Comparison of ENCODE assay signal across 9 cellular contexts in the genomic region with DNA sequence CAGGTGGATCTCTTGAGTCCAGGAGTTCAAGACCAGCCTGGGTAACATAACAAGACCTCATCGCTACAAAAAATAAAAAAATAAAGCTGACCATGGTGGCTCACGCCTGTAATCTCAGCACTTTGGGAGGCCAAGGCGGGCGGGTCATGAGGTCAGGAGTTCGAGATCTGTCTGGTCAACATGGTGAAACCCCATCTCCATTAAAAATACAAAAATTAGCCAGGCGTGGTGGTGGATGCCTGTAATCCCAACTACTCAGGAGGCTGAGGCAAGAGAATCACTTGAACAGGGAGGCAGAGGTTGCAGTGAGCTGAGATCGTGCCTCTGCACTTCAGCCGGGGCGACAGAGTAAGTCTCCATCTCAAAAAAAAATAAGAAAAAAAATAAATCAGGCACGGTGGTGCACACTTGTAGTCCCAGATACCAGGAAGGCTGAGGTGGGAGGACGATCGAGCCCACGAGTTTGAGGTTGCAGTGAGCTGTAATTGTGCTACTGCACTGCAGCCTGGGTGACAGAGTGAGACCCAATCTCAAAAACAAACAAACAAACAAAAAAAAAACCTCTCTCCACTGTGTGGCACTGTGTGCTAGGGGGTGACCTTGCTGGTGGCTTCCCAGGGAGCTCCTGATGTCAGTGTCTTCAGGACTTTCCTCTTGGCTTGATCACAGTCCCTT. TPM values are rescaled to one million over a fixed set of nuclear protein-coding genes. Genes with fewer than 3 reads are reported as not detected.
DNase-seq lines count a peak whose midpoint lies in the region; ATAC-seq and TF ChIP-seq lines count a peak whose summit lies in the region.
"Had no signal": no experiment of that assay in that cellular context is flagged by ENCODE, and none has a peak within 500 bp of the region (broad histone marks: within the 10 kb centered on the region; RNA-seq: fewer than 3 reads in every experiment).

No MANE protein-coding gene starts in this region.

- no peak overlapping the region for H3K4me2 ChIP-seq in OCI-LY1 (ENCODE audit: low read length)

- TF ChIP-seq CTCF in BE2C (IDR thresholded peaks at IDR 0.05; ENCODE audit: low read depth, low read length) (peak; percentile 50), OCI-LY1 (IDR thresholded peaks at IDR 0.05; ENCODE audit: low read length) (peak; percentile 40; the same call in 1 of the 2 replicates)

- no peak overlapping the region for H3K27ac ChIP-seq in OCI-LY1 (ENCODE audit: low read depth, low read length, poor library complexity, severe bottlenecking)
- H3K27ac ChIP-seq: tibial artery had no signal

- no peak overlapping the region for H3K4me3 ChIP-seq in BE2C (ENCODE audit: low read depth, low read length)
- no peak overlapping the region for H3K4me3 ChIP-seq in OCI-LY1 (ENCODE audit: low read depth, low read length, poor library complexity, severe bottlenecking)
- H3K4me3 ChIP-seq: tibial artery had no signal

- no peaks in the 10 kb centered on the region; the same call in 1 of the 2 replicates for H3K4me1 ChIP-seq in BE2C
- peaks cover 11% of the 10 kb centered on the region for H3K4me1 ChIP-seq in OCI-LY1 (ENCODE audit: insufficient read depth, low read length, severe bottlenecking)
- H3K4me1 ChIP-seq: tibial artery had no signal

- H3K79me2 ChIP-seq in OCI-LY1 (ENCODE audit: insufficient read depth, low read length), result no peaks in the 10 kb centered on the region

- no peaks in the 10 kb centered on the region for H3K9me2 ChIP-seq in OCI-LY1 (ENCODE audit: low read depth, low read length)

- no peak for TF ChIP-seq POLR2A in erythroblast (IDR thresholded peaks at IDR 0.05; ENCODE audit: low read length)

- H3K36me3 ChIP-seq in BE2C (no peaks in the 10 kb centered on the region), OCI-LY1 (ENCODE audit: insufficient read depth, low read length) (no peaks in the 10 kb centered on the region)
- H3K36me3 ChIP-seq: tibial artery had no signal

- no peaks in the 10 kb centered on the region for H4K20me1 ChIP-seq in OCI-LY1 (ENCODE audit: insufficient read depth, low read length)

- no peak overlapping the region for H3K9ac ChIP-seq in OCI-LY1 (ENCODE audit: low read length)

- no peak for ATAC-seq in HG03378 (IDR thresholded peaks at IDR 0.05; ENCODE audit: unreplicated experiment)
- ATAC-seq in GM21360 (IDR thresholded peaks at IDR 0.05; ENCODE audit: unreplicated experiment), result no peak

- no peak overlapping the region for H2AFZ ChIP-seq in OCI-LY1 (ENCODE audit: low read length)

- no peaks in the 10 kb centered on the region for H3F3A ChIP-seq in OCI-LY1 (ENCODE audit: insufficient read depth, low read length)

- H3K9me3 ChIP-seq in BE2C, result no peaks in the 10 kb centered on the region
- no peaks in the 10 kb centered on the region for H3K9me3 ChIP-seq in OCI-LY1 (ENCODE audit: low read length)
- H3K9me3 ChIP-seq: tibial artery had no signal

- DNase-seq in BE2C, result peak; percentile 19
- peak; percentile 18 for DNase-seq in GF-D8 (lab: John Stamatoyannopoulos, UW)
- DNase-seq in erythroblast (lab: John Stamatoyannopoulos, UW), result peak; percentile 28 to 39
- DNase-seq in T-helper 9 cell, result no peak
- DNase-seq in EL, result no peak
- DNase-seq: tibial artery had no signal

- H3K27me3 ChIP-seq in BE2C (no peaks in the 10 kb centered on the region), OCI-LY1 (ENCODE audit: insufficient read depth, low read length) (no peaks in the 10 kb centered on the region)

RNA-seq across cellular contexts. Expression of a gene that starts 19.8 kb away (rescaled TPM):
- 91.2 TPM for polyA plus RNA-seq in BE2C (2012; ENCODE audit: insufficient read depth, insufficient read length, low read depth)

RNA-seq across cellular contexts. Expression of a gene that starts 29.5 kb away (rescaled TPM):
- 1.2 TPM for polyA plus RNA-seq in BE2C (2012; ENCODE audit: insufficient read depth, insufficient read length, low read depth)

RNA-seq across cellular contexts. Expression of a gene that starts 40.6 kb away (rescaled TPM):
- 11.9 TPM for polyA plus RNA-seq in BE2C (2012; ENCODE audit: insufficient read depth, insufficient read length, low read depth)

RNA-seq across cellular contexts. Expression of a gene that starts 46.8 kb away (rescaled TPM):
- polyA plus RNA-seq in BE2C (2012; ENCODE audit: insufficient read depth, insufficient read length, low read depth), result 28.8 TPM

RNA-seq across cellular contexts. Expression of a gene that starts 50.7 kb away (rescaled TPM):
- 827 TPM for polyA plus RNA-seq in BE2C (2012; ENCODE audit: insufficient read depth, insufficient read length, low read depth)

Comparison
In these comparisons a context has a peak if more than half of its experiments do, and no peak if none do; other contexts are left out.
1. DNase-seq: peak in BE2C (single experiment), GF-D8 (single experiment) and erythroblast (2 of 2); none in T-helper 9 cell (single experiment) and EL (single experiment).